In genomic region chr2:36653155-36653554, GRCh38 we compare ENCODE assay signal across 30 cellular contexts. TPM values are rescaled to one million over a fixed set of nuclear protein-coding genes. Genes with fewer than 3 reads are reported as not detected.
DNase-seq lines count a peak whose midpoint lies in the region; ATAC-seq, FAIRE-seq and TF ChIP-seq lines count a peak whose summit lies in the region.
"Had no signal": no experiment of that assay in that cellular context is flagged by ENCODE, and none has a peak within 500 bp of the region (broad histone marks: within the 10 kb centered on the region; RNA-seq: fewer than 3 reads in every experiment).

No MANE protein-coding gene starts in this region.

- ATAC-seq in HepG2: no peak
- ATAC-seq in right lobe of liver: no peak
- ATAC-seq in gastrocnemius medialis: no peak
- no peak for ATAC-seq in left lung
- no peak for ATAC-seq in WTC11
- ATAC-seq: A549, GM12878 had no signal

- H3K4me1 ChIP-seq in HepG2 (ENCODE audit: insufficient read depth, low read length): peaks cover 69% of the 10 kb centered on the region
- no peaks in the 10 kb centered on the region for H3K4me1 ChIP-seq in right lobe of liver
- no peaks in the 10 kb centered on the region for H3K4me1 ChIP-seq in adrenal gland (replicated peaks in 1 of 2)
- peaks cover 34 to 36% of the 10 kb centered on the region in 2 donors for H3K4me1 ChIP-seq in gastrocnemius medialis
- peaks cover 0 to 3% of the 10 kb centered on the region in 2 donors for H3K4me1 ChIP-seq in left lung
- H3K4me1 ChIP-seq: BE2C, BLaER1 had no signal

- CTCF ChIA-PET in HepG2 (lab: Yijun Ruan, JAX; ENCODE audit: low intra/inter-chr PET ratio, low total read pairs): no interaction called here
- CTCF ChIA-PET in WTC11 (lab: Charles Lee): no interaction called here

- BruUV-seq in HepG2 (replicated peaks; lab: Mats Ljungman, UMichigan): no TSS peak

- no peak overlapping the region for H3K4me3 Mint-ChIP-seq in WTC11
- H3K4me3 Mint-ChIP-seq: CD14-positive monocyte; CD4-positive, alpha-beta memory T cell; CD4-positive, CD25-positive, alpha-beta regulatory T cell; CD8-positive, alpha-beta memory T cell had no signal

- H3K79me2 ChIP-seq in HepG2 (ENCODE audit: insufficient read depth, low read length): no peaks in the 10 kb centered on the region

- H3K27me3 ChIP-seq in HepG2 (ENCODE audit: control insufficient read depth in 1 of 2, insufficient read depth in 2 of 2, low read length in 2 of 2): no peaks in the 10 kb centered on the region
- H3K27me3 ChIP-seq in right lobe of liver: no peaks in the 10 kb centered on the region
- H3K27me3 ChIP-seq in adrenal gland: no peaks in the 10 kb centered on the region
- H3K27me3 ChIP-seq in gastrocnemius medialis: no peaks in the 10 kb centered on the region
- no peaks in the 10 kb centered on the region for H3K27me3 ChIP-seq in left lung
- H3K27me3 ChIP-seq: BE2C, BLaER1 had no signal

- H3K4me3 ChIP-seq in HepG2 (replicated peaks in 1 of 3; ENCODE audit: insufficient read depth in 1 of 3, low read depth in 2 of 3, low read length in 3 of 3) (no peak overlapping the region), right lobe of liver (no peak overlapping the region), adrenal gland (no peak overlapping the region), gastrocnemius medialis (no peak overlapping the region), left lung (no peak overlapping the region)
- H3K4me3 ChIP-seq: A549, BLaER1, GM12878 had no signal

- H3K4me1 Mint-ChIP-seq in WTC11: peaks cover 9% of the 10 kb centered on the region
- H3K4me1 Mint-ChIP-seq: CD4-positive, alpha-beta memory T cell; CD4-positive, CD25-positive, alpha-beta regulatory T cell; CD8-positive, alpha-beta memory T cell had no signal

- H4K20me1 ChIP-seq in HepG2 (ENCODE audit: insufficient read depth, low read length): no peaks in the 10 kb centered on the region
- H4K20me1 ChIP-seq: BLaER1 had no signal

- H3K9ac ChIP-seq in HepG2 (ENCODE audit: insufficient read depth, low read depth, low read length): no peak overlapping the region
- H3K9ac ChIP-seq: BLaER1 had no signal

- H3K27me3 Mint-ChIP-seq in WTC11 (ENCODE audit: low read depth): no peaks in the 10 kb centered on the region

- intact Hi-C loops in HepG2 (cut with micrococcal nuclease; ENCODE audit: unreplicated experiment) (no loop called here), right lobe of liver (cut with DNase I) (loop anchor here in 1 of 2 donors (10.0 kb wide), 1 partner anchor 298 kb away; the partner anchor contains the start of gene CRIM1), adrenal gland (cut with DNase I) (no loop called here), gastrocnemius medialis (cut with DNase I; ENCODE audit: low total_unique reads) (no loop called here), left lung (cut with DNase I) (no loop called here)

- peaks cover 12% of the 10 kb centered on the region; the same call in 1 of the 2 replicates for H3K9me3 Mint-ChIP-seq in WTC11
- H3K9me3 Mint-ChIP-seq: CD4-positive, alpha-beta memory T cell; CD8-positive, alpha-beta memory T cell had no signal

- no peaks in the 10 kb centered on the region for H3K36me3 Mint-ChIP-seq in WTC11
- H3K36me3 Mint-ChIP-seq: CD14-positive monocyte; CD4-positive, alpha-beta memory T cell; CD4-positive, CD25-positive, alpha-beta regulatory T cell; CD8-positive, alpha-beta memory T cell had no signal

- 69% methylated on average over 5 of the region's 5 CpGs for WGBS in HepG2 (ENCODE audit: low lambda C conversion rate)
- WGBS in right lobe of liver (ENCODE audit: insufficient coverage, low coverage, low lambda C conversion rate, missing lambda C conversion rate): 67% methylated on average over 3 of the region's 5 CpGs
- 70 to 75% (median 71%) methylated on average over 5 of the region's 5 CpGs for WGBS in adrenal gland, 4 donors

- H3K4me2 ChIP-seq in HepG2 (ENCODE audit: low read depth, low read length): no peak overlapping the region
- H3K4me2 ChIP-seq: A549, BLaER1 had no signal

- no peak for TF ChIP-seq POLR2A in HepG2 (IDR thresholded peaks at IDR 0.05; ENCODE audit: insufficient read depth in 1 of 2, low read depth in 2 of 2, low read length in 2 of 2)
- TF ChIP-seq POLR2A in right lobe of liver (IDR thresholded peaks at IDR 0.05): no peak
- no peak for TF ChIP-seq POLR2A in adrenal gland (IDR thresholded peaks at IDR 0.05)
- TF ChIP-seq POLR2A in gastrocnemius medialis (IDR thresholded peaks at IDR 0.05): no peak

- H2AFZ ChIP-seq in HepG2 (ENCODE audit: low read length): no peak overlapping the region

- TF ChIP-seq EP300 in HepG2 (IDR thresholded peaks at IDR 0.05; ENCODE audit: low read depth in 2 of 2, low read length in 2 of 2): no peak
- TF ChIP-seq EP300 in HepG2 (CRISPR knock-in tag; IDR thresholded peaks at IDR 0.05; ENCODE audit: borderline replicate concordance): no peak

- no peak for TF ChIP-seq CTCF in HepG2 (CRISPR knock-in tag; IDR thresholded peaks at IDR 0.05)
- no peak for TF ChIP-seq CTCF in right lobe of liver (IDR thresholded peaks at IDR 0.05)
- no peak for TF ChIP-seq CTCF in adrenal gland (IDR thresholded peaks at IDR 0.05)
- no peak for TF ChIP-seq CTCF in gastrocnemius medialis (IDR thresholded peaks at IDR 0.05 in 4 of 5, conservative IDR thresholded peaks at IDR 0.05 in 1 of 5)
- no peak for TF ChIP-seq CTCF in left lung (IDR thresholded peaks at IDR 0.05)
- TF ChIP-seq CTCF in WTC11 (IDR thresholded peaks at IDR 0.05): no peak

- H3K27ac ChIP-seq in HepG2 (ENCODE audit: extremely low read length, insufficient read depth, low read length) (peak overlapping the region; percentile 64), right lobe of liver (no peak overlapping the region), adrenal gland (no peak overlapping the region), gastrocnemius medialis (peak overlapping the region in 3 of 4 donors; percentile 77 to 83 (median 78)), left lung (no peak overlapping the region)
- H3K27ac ChIP-seq: 22Rv1, A549, BLaER1 had no signal

- POLR2A ChIA-PET in HepG2 (lab: Yijun Ruan, JAX): no interaction called here
- POLR2A ChIA-PET in WTC11 (lab: Charles Lee): no interaction called here

- H3K9me3 ChIP-seq in HepG2 (ENCODE audit: low read length) (no peaks in the 10 kb centered on the region), right lobe of liver (no peaks in the 10 kb centered on the region), adrenal gland (replicated peaks in 1 of 3) (no peaks in the 10 kb centered on the region), gastrocnemius medialis (no peaks in the 10 kb centered on the region), left lung (no peaks in the 10 kb centered on the region)
- H3K9me3 ChIP-seq: BE2C, BLaER1 had no signal

- in situ Hi-C loops in HepG2 (cut with HindIII; ENCODE audit: extremely low pct_ligation_motif_present, low pct_unique_long_range_greater_than_20kb): no loop called here
- in situ Hi-C loops in gastrocnemius medialis (cut with MboI; ENCODE audit: low sequenced_read_pairs in 4 of 4): loop anchor here in 3 of 4 donors (10.0 to 25.0 kb wide), 2 partner anchors 58 to 116 kb away; partner anchors contain the start of gene FEZ2 (in 1 of the 3)

- H3K36me3 ChIP-seq in HepG2 (replicated peaks in 1 of 2; ENCODE audit: control insufficient read depth in 1 of 2, insufficient read depth in 2 of 2, low read length in 2 of 2): no peaks in the 10 kb centered on the region
- no peaks in the 10 kb centered on the region for H3K36me3 ChIP-seq in right lobe of liver
- H3K36me3 ChIP-seq in adrenal gland (replicated peaks in 1 of 2): no peaks in the 10 kb centered on the region
- H3K36me3 ChIP-seq in gastrocnemius medialis: no peaks in the 10 kb centered on the region
- H3K36me3 ChIP-seq in left lung: no peaks in the 10 kb centered on the region
- H3K36me3 ChIP-seq: BE2C, BLaER1 had no signal

- H3K27ac Mint-ChIP-seq in WTC11: no peak overlapping the region
- H3K27ac Mint-ChIP-seq: CD14-positive monocyte; CD4-positive, CD25-positive, alpha-beta regulatory T cell had no signal

- FAIRE-seq in HepG2 (lab: Jason Lieb, UNC): no peak
- FAIRE-seq: GM12878, GM12892, GM18507 had no signal

- TF ChIP-seq RAD21 in HepG2 (CRISPR knock-in tag; IDR thresholded peaks at IDR 0.05): no peak

- DNase-seq in HepG2 (ENCODE audit: low spot score): no peak
- DNase-seq in right lobe of liver: no peak
- DNase-seq in adrenal gland: peak in 6 of 7 donors; percentile 48 to 64 (median 54)
- no peak for DNase-seq in gastrocnemius medialis
- DNase-seq in left lung: no peak
- no peak for DNase-seq in WTC11 (ENCODE audit: low spot score)
- DNase-seq: ACHN; BE2C; C1 segment of cervical spinal cord; CD4-positive, alpha-beta memory T cell; CD4-positive, CD25-positive, alpha-beta regulatory T cell; CD8-positive, alpha-beta memory T cell; COR-L47; DMS 273 treated with DMSO at 0.1 percent for 48 hours; DMS153; DMS53; DMS79; DND-41; EL; GDM1 had no signal

RNA-seq across cellular contexts. Expression of gene VIT, which starts 43.4 kb away (rescaled TPM):
- total RNA-seq in HepG2 (2016; rRNA removed; fragmentation: Illumina TruSeq; extraction: Trizol): not detected in 2 replicates
- total RNA-seq in HepG2 (2016; cell fraction: cytosol; rRNA removed; fragmentation: Illumina TruSeq; extraction: Trizol; ENCODE audit: low read depth): not detected in 2 replicates
- total RNA-seq in HepG2 (2016; cell fraction: insoluble cytoplasmic fraction; rRNA removed; fragmentation: Illumina TruSeq; extraction: Trizol): not detected in 2 replicates
- not detected in 2 replicates for total RNA-seq in HepG2 (2016; cell fraction: membrane; rRNA removed; fragmentation: Illumina TruSeq; extraction: Trizol)
- not detected in 2 replicates for total RNA-seq in HepG2 (2016; cell fraction: nucleus; rRNA removed; fragmentation: Illumina TruSeq; extraction: Trizol)
- polyA plus RNA-seq in HepG2 (2011; rRNA removed): not detected in 2 replicates
- polyA plus RNA-seq in HepG2 (2011; cell fraction: cytosol; rRNA removed): not detected in 2 replicates
- polyA plus RNA-seq in HepG2 (2011; cell fraction: nucleus; rRNA removed): not detected in 2 replicates
- polyA plus RNA-seq in HepG2 (2012): not detected in 2 replicates
- not detected in 2 replicates for polyA plus RNA-seq in HepG2 (2016; cell fraction: cytosol; fragmentation: Illumina TruSeq; extraction: Trizol; ENCODE audit: low read depth)
- polyA plus RNA-seq in HepG2 (2016; cell fraction: insoluble cytoplasmic fraction; fragmentation: Illumina TruSeq; extraction: Trizol; ENCODE audit: low read depth): not detected in 2 replicates
- polyA plus RNA-seq in HepG2 (2016; cell fraction: membrane; fragmentation: Illumina TruSeq; extraction: Trizol; ENCODE audit: low read depth): not detected in 2 replicates
- polyA plus RNA-seq in HepG2 (2016; cell fraction: nucleus; fragmentation: Illumina TruSeq; extraction: Trizol; ENCODE audit: insufficient read depth, low read depth): not detected in 2 replicates
- polyA minus RNA-seq in HepG2 (2011; rRNA and poly(A)+ RNA removed; ENCODE audit: low replicate concordance): 0.33 TPM in 1 of 2 replicates, not detected in the other
- polyA minus RNA-seq in HepG2 (2011; cell fraction: cytosol; rRNA and poly(A)+ RNA removed): not detected in 2 replicates
- polyA minus RNA-seq in HepG2 (2011; cell fraction: nucleus; rRNA and poly(A)+ RNA removed): not detected in 2 replicates
- total RNA-seq in right lobe of liver: not detected
- 1 to 10 TPM in 1 of 8 donors, under 1 TPM in 5, not detected in 2; 0.18 to 1.6 (median 0.40) TPM for total RNA-seq in adrenal gland
- 1 to 10 TPM in 1 of 3 donors, under 1 TPM in 2; 0.22 to 2.0 (median 0.97) TPM for polyA plus RNA-seq in adrenal gland
- total RNA-seq in gastrocnemius medialis: 10 to 100 TPM; 14.4 to 27.3 (median 17.6) TPM
- 1 to 10 TPM in 1 of 2 donors, under 1 TPM in 1; 0.20 to 1.1 TPM for total RNA-seq in left lung
- total RNA-seq in WTC11 (2021): 0.11 to 0.46 TPM (median 0.27 TPM) in 3 replicates
- total RNA-seq: CD4-positive, alpha-beta memory T cell; CD4-positive, CD25-positive, alpha-beta regulatory T cell; CD8-positive, alpha-beta memory T cell; Daoy; G401; GM12878 had no signal
- polyA plus RNA-seq: A549; AG04450; CD14-positive monocyte; CD4-positive, alpha-beta memory T cell; CD4-positive, CD25-positive, alpha-beta regulatory T cell had no signal

RNA-seq across cellular contexts. Expression of gene FEZ2, which starts 55.2 kb away (rescaled TPM):
- total RNA-seq in HepG2 (2016; rRNA removed; fragmentation: Illumina TruSeq; extraction: Trizol): 59.1 and 59.3 TPM in 2 replicates
- total RNA-seq in HepG2 (2016; cell fraction: cytosol; rRNA removed; fragmentation: Illumina TruSeq; extraction: Trizol; ENCODE audit: low read depth): 8.4 and 12.9 TPM in 2 replicates
- 54.2 and 72.2 TPM in 2 replicates for total RNA-seq in HepG2 (2016; cell fraction: insoluble cytoplasmic fraction; rRNA removed; fragmentation: Illumina TruSeq; extraction: Trizol)
- 24.4 TPM in 2 replicates for total RNA-seq in HepG2 (2016; cell fraction: membrane; rRNA removed; fragmentation: Illumina TruSeq; extraction: Trizol)
- total RNA-seq in HepG2 (2016; cell fraction: nucleus; rRNA removed; fragmentation: Illumina TruSeq; extraction: Trizol): 58.1 and 65.8 TPM in 2 replicates
- 30.0 and 42.5 TPM in 2 replicates for polyA plus RNA-seq in HepG2 (2011; rRNA removed)
- polyA plus RNA-seq in HepG2 (2011; cell fraction: cytosol; rRNA removed): 14.6 and 23.9 TPM in 2 replicates
- polyA plus RNA-seq in HepG2 (2011; cell fraction: nucleus; rRNA removed): 18.9 and 26.2 TPM in 2 replicates
- 37.5 and 58.9 TPM in 2 replicates for polyA plus RNA-seq in HepG2 (2012)
- polyA plus RNA-seq in HepG2 (2016; cell fraction: cytosol; fragmentation: Illumina TruSeq; extraction: Trizol; ENCODE audit: low read depth): 8.4 and 9.6 TPM in 2 replicates
- 57.2 and 67.4 TPM in 2 replicates for polyA plus RNA-seq in HepG2 (2016; cell fraction: insoluble cytoplasmic fraction; fragmentation: Illumina TruSeq; extraction: Trizol; ENCODE audit: low read depth)
- polyA plus RNA-seq in HepG2 (2016; cell fraction: membrane; fragmentation: Illumina TruSeq; extraction: Trizol; ENCODE audit: low read depth): 16.7 and 18.6 TPM in 2 replicates
- 44.6 and 44.8 TPM in 2 replicates for polyA plus RNA-seq in HepG2 (2016; cell fraction: nucleus; fragmentation: Illumina TruSeq; extraction: Trizol; ENCODE audit: insufficient read depth, low read depth)
- 3.2 and 8.2 TPM in 2 replicates for polyA minus RNA-seq in HepG2 (2011; rRNA and poly(A)+ RNA removed; ENCODE audit: low replicate concordance)
- polyA minus RNA-seq in HepG2 (2011; cell fraction: cytosol; rRNA and poly(A)+ RNA removed): 18.1 and 22.6 TPM in 2 replicates
- 116 and 120 TPM in 2 replicates for polyA minus RNA-seq in HepG2 (2011; cell fraction: nucleus; rRNA and poly(A)+ RNA removed)
- 10 to 100 TPM; 11.1 to 22.2 (median 18.7) TPM for total RNA-seq in right lobe of liver
- total RNA-seq in adrenal gland: 10 to 100 TPM; 46.5 to 81.8 (median 63.5) TPM
- 10 to 100 TPM; 13.9 to 92.8 (median 29.8) TPM for polyA plus RNA-seq in adrenal gland
- 100 to 1,000 TPM in 3 of 4 donors, 10 to 100 TPM in 1; 65.1 to 126 (median 110) TPM for total RNA-seq in gastrocnemius medialis
- total RNA-seq in left lung: 10 to 100 TPM; 47.5 to 53.2 TPM
- total RNA-seq in WTC11 (2021): 22.2 to 24.0 TPM (median 23.6 TPM) in 3 replicates

Comparison
In these comparisons a context has a peak if more than half of its experiments do, and no peak if none do; other contexts are left out.
1. H3K27ac ChIP-seq: peak in HepG2 (single experiment) and gastrocnemius medialis (3 of 4); none in right lobe of liver (0 of 3), adrenal gland (0 of 5) and left lung (0 of 2).
2. DNase-seq: peak in adrenal gland (6 of 7); none in HepG2 (single experiment), right lobe of liver (0 of 3), gastrocnemius medialis (0 of 2), left lung (0 of 2) and WTC11 (single experiment).
3. RNA of gene VIT, which starts 43.4 kb away (total RNA-seq): 14.4 to 27.3 TPM in gastrocnemius medialis; 0.20 to 1.1 TPM in left lung, 0.11 to 0.46 TPM in WTC11, 0.18 to 1.6 TPM in adrenal gland, not detected in HepG2 and not detected in right lobe of liver; every median in the first group is over 4 times any median in the second.
4. Of the 50 proteins assayed by ChIP-seq in both HepG2 and WTC11: peak only in HepG2: ZNF121; only in WTC11: none; in both: none; in neither: 49.